ENCODE assay signal across 8 cellular contexts in the genomic region with DNA sequence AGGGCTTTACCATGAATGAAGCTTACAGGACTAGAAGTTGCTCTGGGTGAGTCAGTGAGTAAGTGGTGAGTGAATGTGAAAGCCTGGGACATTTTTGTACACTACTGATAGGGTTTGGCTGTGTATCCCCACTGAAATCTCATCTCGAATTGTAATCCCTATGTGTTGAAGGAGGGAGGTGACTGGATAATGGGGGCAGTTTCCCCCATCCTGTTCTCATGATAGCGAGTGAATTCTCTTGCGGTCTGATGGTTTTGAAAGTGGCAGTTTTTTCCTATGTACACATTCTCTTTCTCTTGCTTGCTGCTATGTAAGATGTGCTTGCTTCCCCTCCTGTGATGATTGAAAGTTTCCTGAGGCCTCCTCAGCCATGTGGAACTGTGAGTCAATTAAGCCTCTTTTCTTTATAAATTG. TPM values are rescaled to one million over a fixed set of nuclear protein-coding genes. Genes with fewer than 3 reads are reported as not detected.
DNase-seq lines count a peak whose midpoint lies in the region; ATAC-seq, FAIRE-seq and TF ChIP-seq lines count a peak whose summit lies in the region.
"Not testable (repeated sequence)": the region's sequence is repeated elsewhere in the genome, so short reads cannot be mapped to it uniquely, and the experiment has no call there.

No MANE protein-coding gene starts in this region.

- H3K4me3 Mint-ChIP-seq in astrocyte (ENCODE audit: unreplicated experiment); stimulated activated naive CD8-positive, alpha-beta T cell treated with anti-CD3 and anti-CD28 coated beads, Interleukin-15, amount 100 ng/mL, for 72 hours: not testable (repeated sequence)

- H3K4me2 ChIP-seq in astrocyte (ENCODE audit: low read length): not testable (repeated sequence)

- not testable (repeated sequence) for DNase-seq in GM18507 (ENCODE audit: extremely low spot score, insufficient read length, low read depth); left lung
- DNase-seq in astrocyte (ENCODE audit: low read depth): peak; percentile 38
- peak; percentile 9 to 21 for DNase-seq in stimulated activated naive CD8-positive, alpha-beta T cell treated with anti-CD3 and anti-CD28 coated beads, Interleukin-15, amount 100 ng/mL, for 72 hours

- H3K4me1 ChIP-seq in astrocyte (ENCODE audit: insufficient read depth, low read length); left lung: not testable (repeated sequence)

- H4K20me1 ChIP-seq in astrocyte (ENCODE audit: insufficient read depth, low read length): peaks cover 55% of the 10 kb centered on the region

- peak; percentile 87 for FAIRE-seq in GM18507 (lab: Jason Lieb, UNC)
- not testable (repeated sequence) for FAIRE-seq in astrocyte (lab: Jason Lieb, UNC)

- peaks cover 93% of the 10 kb centered on the region for H3K79me2 ChIP-seq in astrocyte (ENCODE audit: insufficient read depth, low read length)

- not testable (repeated sequence) for H2AFZ ChIP-seq in astrocyte (ENCODE audit: low read depth, low read length)

- H3K9me3 Mint-ChIP-seq in astrocyte (ENCODE audit: unreplicated experiment): not testable (repeated sequence)
- H3K9me3 Mint-ChIP-seq in stimulated activated naive CD8-positive, alpha-beta T cell treated with anti-CD3 and anti-CD28 coated beads, Interleukin-15, amount 100 ng/mL, for 72 hours: peaks cover 14 to 16% of the 10 kb centered on the region in 2 donors

- ATAC-seq in GM21360 (IDR thresholded peaks at IDR 0.05; ENCODE audit: unreplicated experiment): peak; percentile 78
- peak; percentile 77 for ATAC-seq in HG02798 (IDR thresholded peaks at IDR 0.05; ENCODE audit: poor library complexity, unreplicated experiment)
- ATAC-seq in HG03439 (IDR thresholded peaks at IDR 0.05; ENCODE audit: unreplicated experiment): peak; percentile 87
- ATAC-seq in activated CD4-positive, CD25-positive, alpha-beta regulatory T cell treated with anti-CD3 and anti-CD28 coated beads, Interleukin-2, amount 50 U/mL, for 24 hours: peak; percentile 83 to 86
- peak; percentile 26 for ATAC-seq in left lung
- peak; percentile 93 for ATAC-seq in stimulated activated naive CD8-positive, alpha-beta T cell treated with anti-CD3 and anti-CD28 coated beads, Interleukin-15, amount 100 ng/mL, for 72 hours

- peak overlapping the region; percentile 56 for H3K27ac Mint-ChIP-seq in astrocyte (ENCODE audit: unreplicated experiment)
- H3K27ac Mint-ChIP-seq in stimulated activated naive CD8-positive, alpha-beta T cell treated with anti-CD3 and anti-CD28 coated beads, Interleukin-15, amount 100 ng/mL, for 72 hours: peak overlapping the region in 1 of 2 donors; percentile 59

- intact Hi-C loops in left lung (cut with DNase I): not testable (repeated sequence)

- not testable (repeated sequence) for H3K9me3 ChIP-seq in astrocyte (ENCODE audit: insufficient read depth, low read depth, low read length); left lung

- H3K27ac ChIP-seq in astrocyte (ENCODE audit: low read depth, low read length); left lung: not testable (repeated sequence)

- not testable (repeated sequence) for H3K36me3 ChIP-seq in astrocyte (ENCODE audit: insufficient read depth, low read length)
- peaks cover 0 to 16% of the 10 kb centered on the region in 2 donors for H3K36me3 ChIP-seq in left lung

- H3K9ac ChIP-seq in astrocyte (ENCODE audit: low read length): not testable (repeated sequence)

- H3K4me1 Mint-ChIP-seq in astrocyte (ENCODE audit: low read depth, unreplicated experiment): peaks cover 13% of the 10 kb centered on the region
- H3K4me1 Mint-ChIP-seq in stimulated activated naive CD8-positive, alpha-beta T cell treated with anti-CD3 and anti-CD28 coated beads, Interleukin-15, amount 100 ng/mL, for 72 hours: peaks cover 46% of the 10 kb centered on the region

- not testable (repeated sequence) for H3K27me3 ChIP-seq in astrocyte (ENCODE audit: insufficient read depth, low read length); left lung

- not testable (repeated sequence) for H3K27me3 Mint-ChIP-seq in astrocyte (ENCODE audit: low read depth, unreplicated experiment); stimulated activated naive CD8-positive, alpha-beta T cell treated with anti-CD3 and anti-CD28 coated beads, Interleukin-15, amount 100 ng/mL, for 72 hours

- not testable (repeated sequence) for TF ChIP-seq CTCF in astrocyte (IDR thresholded peaks at IDR 0.05; ENCODE audit: insufficient read depth, low read depth, low read length); left lung (IDR thresholded peaks at IDR 0.05)

- H3K36me3 Mint-ChIP-seq in astrocyte (ENCODE audit: low read depth, unreplicated experiment): not testable (repeated sequence)

- H3K4me3 ChIP-seq in astrocyte (ENCODE audit: insufficient read depth, low read depth, low read length); left lung: not testable (repeated sequence)

RNA-seq across cellular contexts. Expression of a gene that starts 47.4 kb away (rescaled TPM):
- total RNA-seq in astrocyte (33.7 and 46.9 TPM in 2 replicates), left lung (10 to 100 TPM; 39.9 to 43.2 TPM)

RNA-seq across cellular contexts. Expression of a gene that starts 55.9 kb away (rescaled TPM):
- total RNA-seq in astrocyte: 5.9 and 7.8 TPM in 2 replicates
- total RNA-seq in left lung: 1 to 10 TPM; 1.2 to 1.9 TPM

Comparison
In these comparisons a context has a peak if more than half of its experiments do, and no peak if none do; other contexts are left out.
1. ATAC-seq: peak in every context shown above with its lines; median percentile 93 in stimulated activated naive CD8-positive, alpha-beta T cell treated with anti-CD3 and anti-CD28 coated beads, Interleukin-15, amount 100 ng/mL, for 72 hours; 87 in HG03439; 84 in activated CD4-positive, CD25-positive, alpha-beta regulatory T cell treated with anti-CD3 and anti-CD28 coated beads, Interleukin-2, amount 50 U/mL, for 24 hours; 78 in GM21360; 77 in HG02798; 26 in left lung.